In genomic region chr5:158928405-158928804, GRCh38 we compare ENCODE assay signal across 16 cellular contexts.
"Had no signal": no experiment of that assay in that cellular context is flagged by ENCODE, and none has a peak within 500 bp of the region (broad histone marks: within the 10 kb centered on the region; RNA-seq: fewer than 3 reads in every experiment).

No MANE protein-coding gene starts in this region.

- H3K4me1 ChIP-seq: gastrocnemius medialis, thyroid gland had no signal

- DNase-seq: activated CD4-positive, alpha-beta T cell treated with anti-CD3 and anti-CD28 coated beads for 1 hour; activated gamma-delta T cell treated with Interleukin-2 at 50 U/mL for 16 hours; effector CD8-positive, alpha-beta T cell; gastrocnemius medialis; head of caudate nucleus; nucleus accumbens; stimulated activated CD4-positive, alpha-beta T cell treated with anti-CD3 and anti-CD28 coated beads, Interleukin-4, amount 100 ng/mL, for 1 hour; stimulated activated naive CD4-positive, alpha-beta T cell; thyroid gland had no signal

- H3K27me3 ChIP-seq: gastrocnemius medialis, thyroid gland had no signal

- H3K9me3 ChIP-seq: gastrocnemius medialis, thyroid gland had no signal

- ATAC-seq: esophagus mucosa; gastrocnemius medialis; left lobe of liver; natural killer cell treated with Interleukin-12 subunit alpha and Interleukin-12 subunit beta and Interleukin-15 and Interleukin-18, amount 100 ng/mL, for 72 hours; sciatic nerve had no signal

- H3K27ac ChIP-seq: gastrocnemius medialis, thyroid gland, VCaP had no signal

- H3K4me3 ChIP-seq: gastrocnemius medialis, lung, smooth muscle cell, thyroid gland had no signal

- H3K36me3 ChIP-seq: gastrocnemius medialis, thyroid gland had no signal
